8 cellular contexts compared by ENCODE assay signal in the genomic region with DNA sequence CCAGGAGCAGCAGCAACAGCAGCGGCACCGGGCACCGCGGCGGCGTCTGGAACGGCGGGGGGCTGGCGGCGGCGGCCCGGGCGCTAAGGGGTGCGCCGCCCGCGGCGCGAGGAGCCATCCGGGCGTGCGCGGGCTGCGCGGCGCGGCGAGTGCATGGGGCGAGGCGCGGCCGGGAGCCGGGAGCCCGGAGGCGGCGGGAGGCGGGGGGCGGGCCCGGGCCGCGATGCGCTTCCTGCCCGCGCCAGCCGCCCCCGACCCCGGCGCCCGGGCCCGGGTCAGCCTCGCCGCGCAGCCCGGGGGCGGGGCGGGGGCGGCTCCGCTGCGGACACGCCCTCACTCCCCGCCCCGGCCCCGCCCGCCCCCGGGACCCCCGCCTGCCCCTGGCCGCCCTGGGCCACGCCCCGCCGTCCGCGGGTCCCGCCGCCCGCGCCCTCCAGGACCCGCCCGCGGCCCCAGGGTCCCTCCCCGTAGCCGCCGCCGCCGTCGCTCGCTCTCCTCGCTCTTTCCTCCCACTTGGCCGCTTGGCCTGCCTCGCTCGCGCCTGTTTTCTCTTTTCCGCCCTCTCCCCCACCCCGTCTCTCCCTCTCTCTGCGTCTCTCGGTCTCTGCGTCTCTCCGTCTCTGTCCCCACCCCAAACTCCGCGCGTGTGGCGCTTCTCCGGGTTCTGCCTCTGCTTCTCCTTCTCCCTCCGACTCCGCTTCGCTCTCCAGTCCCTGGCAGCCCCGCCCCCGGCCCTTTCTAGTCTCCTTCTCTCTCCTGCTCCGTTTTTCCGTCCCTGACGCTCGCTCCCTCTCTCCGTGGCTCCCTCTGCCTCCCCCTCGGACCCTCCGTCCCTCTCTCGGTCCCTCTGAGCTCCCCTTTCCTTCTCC. TPM values are rescaled to one million over a fixed set of nuclear protein-coding genes. Genes with fewer than 3 reads are reported as not detected.
A peak's percentile ranks its signal among the peaks of the same experiment; 100 is the strongest.
DNase-seq lines count a peak whose midpoint lies in the region; ATAC-seq, FAIRE-seq and TF ChIP-seq lines count a peak whose summit lies in the region.

A gene with protein sequence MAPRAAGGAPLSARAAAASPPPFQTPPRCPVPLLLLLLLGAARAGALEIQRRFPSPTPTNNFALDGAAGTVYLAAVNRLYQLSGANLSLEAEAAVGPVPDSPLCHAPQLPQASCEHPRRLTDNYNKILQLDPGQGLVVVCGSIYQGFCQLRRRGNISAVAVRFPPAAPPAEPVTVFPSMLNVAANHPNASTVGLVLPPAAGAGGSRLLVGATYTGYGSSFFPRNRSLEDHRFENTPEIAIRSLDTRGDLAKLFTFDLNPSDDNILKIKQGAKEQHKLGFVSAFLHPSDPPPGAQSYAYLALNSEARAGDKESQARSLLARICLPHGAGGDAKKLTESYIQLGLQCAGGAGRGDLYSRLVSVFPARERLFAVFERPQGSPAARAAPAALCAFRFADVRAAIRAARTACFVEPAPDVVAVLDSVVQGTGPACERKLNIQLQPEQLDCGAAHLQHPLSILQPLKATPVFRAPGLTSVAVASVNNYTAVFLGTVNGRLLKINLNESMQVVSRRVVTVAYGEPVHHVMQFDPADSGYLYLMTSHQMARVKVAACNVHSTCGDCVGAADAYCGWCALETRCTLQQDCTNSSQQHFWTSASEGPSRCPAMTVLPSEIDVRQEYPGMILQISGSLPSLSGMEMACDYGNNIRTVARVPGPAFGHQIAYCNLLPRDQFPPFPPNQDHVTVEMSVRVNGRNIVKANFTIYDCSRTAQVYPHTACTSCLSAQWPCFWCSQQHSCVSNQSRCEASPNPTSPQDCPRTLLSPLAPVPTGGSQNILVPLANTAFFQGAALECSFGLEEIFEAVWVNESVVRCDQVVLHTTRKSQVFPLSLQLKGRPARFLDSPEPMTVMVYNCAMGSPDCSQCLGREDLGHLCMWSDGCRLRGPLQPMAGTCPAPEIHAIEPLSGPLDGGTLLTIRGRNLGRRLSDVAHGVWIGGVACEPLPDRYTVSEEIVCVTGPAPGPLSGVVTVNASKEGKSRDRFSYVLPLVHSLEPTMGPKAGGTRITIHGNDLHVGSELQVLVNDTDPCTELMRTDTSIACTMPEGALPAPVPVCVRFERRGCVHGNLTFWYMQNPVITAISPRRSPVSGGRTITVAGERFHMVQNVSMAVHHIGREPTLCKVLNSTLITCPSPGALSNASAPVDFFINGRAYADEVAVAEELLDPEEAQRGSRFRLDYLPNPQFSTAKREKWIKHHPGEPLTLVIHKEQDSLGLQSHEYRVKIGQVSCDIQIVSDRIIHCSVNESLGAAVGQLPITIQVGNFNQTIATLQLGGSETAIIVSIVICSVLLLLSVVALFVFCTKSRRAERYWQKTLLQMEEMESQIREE (N-terminal part only) (minus strand): TSS at position 155 of the 869 bp plus-strand sequence. CDS start 37 bp downstream, at position 118.

- no peaks in the 10 kb centered on the region for H3K9me3 ChIP-seq in upper lobe of right lung

- H3K4me1 Mint-ChIP-seq in nephron, result peaks cover 25% of the 10 kb centered on the region

- peak within 1 kb of the TSS; percentile 94 to 97 (median 96) for H3K4me3 Mint-ChIP-seq in nephron

- peaks cover 19% of the 10 kb centered on the region for H3K27me3 Mint-ChIP-seq in nephron (ENCODE audit: low read depth)

- no peak for TF ChIP-seq CTCF in nephron (IDR thresholded peaks at IDR 0.05; ENCODE audit: unreplicated experiment in 3 of 3)
- TF ChIP-seq CTCF in upper lobe of right lung (IDR thresholded peaks at IDR 0.05), result no peak

- ATAC-seq in upper lobe of right lung (peak; percentile 77), GM21528 (IDR thresholded peaks at IDR 0.05; ENCODE audit: low FRiP score, unreplicated experiment) (no peak)

- H3K27ac Mint-ChIP-seq in nephron, result peak within 1 kb of the TSS; percentile 90 to 96 (median 93)

- H3K36me3 Mint-ChIP-seq in nephron (ENCODE audit: low read depth), result no peaks in the 10 kb centered on the region

- DNase-seq in AG08396 (ENCODE audit: low spot score) (peak; percentile 93), H4 (ENCODE audit: low spot score) (peak; percentile 33), NOMO-1 treated with DMSO at 0.1 percent for 48 hours (lab: John Stamatoyannopoulos, UW; ENCODE audit: unreplicated experiment) (peak; percentile 84), frontal cortex (ENCODE audit: low spot score in 2 of 2) (peak; percentile 93 to 95), upper lobe of right lung (peak; percentile 91)
- DNase-seq in activated naive CD4-positive, alpha-beta T cell treated with anti-CD3 and anti-CD28 coated beads, Interleukin-2, amount 50 U/mL, for 16 hours, result peak; percentile 28

- no peak for FAIRE-seq in frontal cortex (lab: Jason Lieb, UNC)

- no peaks in the 10 kb centered on the region for H3K36me3 ChIP-seq in upper lobe of right lung

- intact Hi-C loops in upper lobe of right lung (cut with DNase I), result no loop called here

- peak within 1 kb of the TSS; percentile 90 for H3K27ac ChIP-seq in upper lobe of right lung

- H3K9me3 Mint-ChIP-seq in nephron, result no peaks in the 10 kb centered on the region

- peak within 1 kb of the TSS; percentile 89 for H3K4me3 ChIP-seq in upper lobe of right lung

- H3K4me1 ChIP-seq in upper lobe of right lung, result peaks cover 67% of the 10 kb centered on the region

- no peaks in the 10 kb centered on the region for H3K27me3 ChIP-seq in upper lobe of right lung

RNA-seq across cellular contexts. Expression of the gene that starts here (rescaled TPM):
- 40.4 and 65.3 TPM in 2 replicates for total RNA-seq in H4 (2014; rRNA removed; shearing (Covaris generic))
- total RNA-seq in frontal cortex, result 16.7 TPM
- 284 TPM for total RNA-seq in upper lobe of right lung

Comparison
In these comparisons a context has a peak if more than half of its experiments do, and no peak if none do; other contexts are left out.
1. DNase-seq: peak in every context shown above with its lines; median percentile 94 in frontal cortex; 93 in AG08396; 91 in upper lobe of right lung; 84 in NOMO-1 treated with DMSO at 0.1 percent for 48 hours; 33 in H4; 28 in activated naive CD4-positive, alpha-beta T cell treated with anti-CD3 and anti-CD28 coated beads, Interleukin-2, amount 50 U/mL, for 16 hours.